ENCODE assay signal across 21 cellular contexts in the genomic region with DNA sequence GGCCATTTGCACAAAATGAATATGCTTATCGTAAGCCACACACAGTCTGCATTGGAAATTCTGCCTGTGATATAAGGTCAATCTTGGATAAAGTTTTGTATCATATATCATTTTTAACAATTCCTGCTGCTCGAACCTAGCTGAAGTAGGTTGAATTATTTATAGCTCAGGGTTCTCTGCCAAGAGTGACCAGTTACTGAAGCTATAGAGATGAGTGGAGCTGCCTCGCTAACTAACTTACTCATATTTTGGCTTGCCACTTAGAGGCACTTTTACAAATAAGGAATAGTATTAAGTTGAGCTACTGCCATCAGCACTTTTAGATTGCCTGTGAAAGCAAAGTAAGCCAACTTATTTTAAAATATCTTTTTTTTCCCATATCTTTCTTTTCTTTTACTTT.
A peak's percentile ranks its signal among the peaks of the same experiment; 100 is the strongest.
DNase-seq lines count a peak whose midpoint lies in the region; ATAC-seq and TF ChIP-seq lines count a peak whose summit lies in the region.
"Had no signal": no experiment of that assay in that cellular context is flagged by ENCODE, and none has a peak within 500 bp of the region (broad histone marks: within the 10 kb centered on the region; RNA-seq: fewer than 3 reads in every experiment).

No MANE protein-coding gene starts in this region.

- in situ Hi-C loops in brain microvascular endothelial cell (cut with HindIII; ENCODE audit: low pct_ligation_motif_present, low sequenced_read_pairs), result no loop called here

- intact Hi-C loops in PC-3 (cut with micrococcal nuclease), result no loop called here

- no peak for TF ChIP-seq CTCF in PC-3 (conservative IDR thresholded peaks at IDR 0.05; ENCODE audit: low read depth, low read length)
- no peak for TF ChIP-seq CTCF in fibroblast of mammary gland (conservative IDR thresholded peaks at IDR 0.05; ENCODE audit: control insufficient read depth, insufficient read depth, low read depth, low read length)
- no peak for TF ChIP-seq CTCF in osteoblast (IDR thresholded peaks at IDR 0.05; ENCODE audit: extremely low read depth, low read depth, low read length)
- TF ChIP-seq CTCF in brain microvascular endothelial cell (IDR thresholded peaks at IDR 0.05; ENCODE audit: low read depth, low read length, missing control alignments), result no peak

- ATAC-seq in PC-3, result peak; percentile 29; the same call in 1 of the 2 replicates
- no peak for ATAC-seq in HG02642 (IDR thresholded peaks at IDR 0.05; ENCODE audit: poor library complexity, unreplicated experiment)
- ATAC-seq: HepG2; stimulated activated naive B cell treated with anti-CD40 and anti-IgM and Interleukin-4, amounts not matched to agents 10 μg/mL and 1 μg/mL and 100 μg/mL, for 72 hours; T-cell had no signal

- H3K36me3 ChIP-seq in PC-3 (ENCODE audit: low read depth, low read length), result no peaks in the 10 kb centered on the region
- no peaks in the 10 kb centered on the region for H3K36me3 ChIP-seq in osteoblast (ENCODE audit: insufficient read depth, low read length)
- no peaks in the 10 kb centered on the region for H3K36me3 ChIP-seq in brain microvascular endothelial cell (replicated peaks)

- H3K27me3 ChIP-seq in PC-3 (ENCODE audit: low read length) (no peaks in the 10 kb centered on the region), osteoblast (ENCODE audit: insufficient read depth, low read length) (no peaks in the 10 kb centered on the region), brain microvascular endothelial cell (replicated peaks) (no peaks in the 10 kb centered on the region)

- no peaks in the 10 kb centered on the region for H3F3A ChIP-seq in PC-3 (ENCODE audit: low read length, unreplicated experiment)

- POLR2A ChIA-PET in PC-3 (lab: Charles Lee; ENCODE audit: unreplicated experiment), result no interaction called here

- H3K4me3 ChIP-seq in PC-3 (ENCODE audit: low read length) (no peak overlapping the region), fibroblast of mammary gland (ENCODE audit: control insufficient read depth, low read depth, low read length) (no peak overlapping the region), osteoblast (ENCODE audit: insufficient read depth, low read length) (no peak overlapping the region), brain microvascular endothelial cell (ENCODE audit: low read depth, low read length) (no peak overlapping the region)

- no peak overlapping the region for H2AFZ ChIP-seq in PC-3 (ENCODE audit: low read length)
- no peak overlapping the region for H2AFZ ChIP-seq in osteoblast (ENCODE audit: low read length)

- no peak overlapping the region for H3K27ac ChIP-seq in PC-3 (ENCODE audit: low read length)
- H3K27ac ChIP-seq in osteoblast (ENCODE audit: low read depth, low read length), result peak overlapping the region; percentile 17
- no peak overlapping the region for H3K27ac ChIP-seq in brain microvascular endothelial cell
- H3K27ac ChIP-seq: epithelial cell of prostate had no signal

- H3K4me1 ChIP-seq in PC-3 (ENCODE audit: insufficient read depth, low read length), result no peaks in the 10 kb centered on the region
- H3K4me1 ChIP-seq in osteoblast (ENCODE audit: insufficient read depth, low read length), result peaks cover 17% of the 10 kb centered on the region

- no TSS peak for BruUV-seq in PC-3 (replicated peaks; lab: Mats Ljungman, UMichigan)

- H3K4me2 ChIP-seq in PC-3 (ENCODE audit: low read length) (no peak overlapping the region), osteoblast (ENCODE audit: insufficient read depth, low read length) (peak overlapping the region; percentile 28)

- no peaks in the 10 kb centered on the region for H3K9me2 ChIP-seq in PC-3 (replicated peaks; ENCODE audit: low read length)

- CTCF ChIA-PET in PC-3 (lab: Charles Lee), result no interaction called here

- H3K9me3 ChIP-seq in PC-3 (ENCODE audit: low read length) (no peaks in the 10 kb centered on the region), osteoblast (ENCODE audit: low read depth, low read length) (no peaks in the 10 kb centered on the region)

- no peak overlapping the region for H3K9ac ChIP-seq in PC-3 (ENCODE audit: low read length)

- H4K20me1 ChIP-seq in PC-3 (ENCODE audit: low read length), result no peaks in the 10 kb centered on the region
- no peaks in the 10 kb centered on the region for H4K20me1 ChIP-seq in osteoblast (ENCODE audit: insufficient read depth, low read length)

- H3K79me2 ChIP-seq in PC-3 (ENCODE audit: low read length) (no peaks in the 10 kb centered on the region), osteoblast (ENCODE audit: insufficient read depth, low read length) (no peaks in the 10 kb centered on the region)

- DNase-seq in AG20443 (ENCODE audit: low spot score) (peak; percentile 37), PC-3 (no peak), fibroblast of mammary gland (ENCODE audit: low read depth) (peak; percentile 74), osteoblast (ENCODE audit: insufficient read length, low spot score, missing footprints) (peak; percentile 78), NCI-H1092 treated with DMSO at 0.1 percent for 48 hours (lab: John Stamatoyannopoulos, UW) (no peak), brain microvascular endothelial cell (no peak)
- no peak for DNase-seq in effector CD4-positive, alpha-beta T cell
- DNase-seq: activated naive CD4-positive, alpha-beta T cell; anterior cingulate cortex; EL; head of caudate nucleus; islet precursor cell; midbrain; NCI-H1694 treated with DMSO at 0.1 percent for 48 hours; NCI-H446; stimulated activated naive B cell treated with anti-CD40 and anti-IgM and Interleukin-4, amounts not matched to agents 10 μg/mL and 1 μg/mL and 100 μg/mL, for 72 hours; T-cell; trophoblast cell had no signal

Comparison
In these comparisons a context has a peak if more than half of its experiments do, and no peak if none do; other contexts are left out.
1. DNase-seq: peak in AG20443 (single experiment), fibroblast of mammary gland (single experiment) and osteoblast (single experiment); none in PC-3 (single experiment), NCI-H1092 treated with DMSO at 0.1 percent for 48 hours (single experiment), effector CD4-positive, alpha-beta T cell (single experiment) and brain microvascular endothelial cell (single experiment).